9 cellular contexts compared by ENCODE assay signal in genomic region chr21:45011911-45012660, GRCh38.
DNase-seq lines count a peak whose midpoint lies in the region; ATAC-seq and TF ChIP-seq lines count a peak whose summit lies in the region.
"Had no signal": no experiment of that assay in that cellular context is flagged by ENCODE, and none has a peak within 500 bp of the region (broad histone marks: within the 10 kb centered on the region; RNA-seq: fewer than 3 reads in every experiment).

No MANE protein-coding gene starts in this region.

- peak; percentile 97 for DNase-seq in AG08396 (ENCODE audit: low spot score)
- peak; percentile 83 for DNase-seq in HuH-7 (ENCODE audit: low spot score)
- peak; percentile 82 for DNase-seq in ecto neural progenitor cell (ENCODE audit: low spot score)
- DNase-seq in mesothelial cell of epicardium (ENCODE audit: low spot score in 2 of 2, unreplicated experiment in 2 of 2), result peak; percentile 73 to 84
- no peak for DNase-seq in cortex of kidney (lab: John Stamatoyannopoulos, UW)
- no peak for DNase-seq in germinal center (ENCODE audit: low spot score)
- DNase-seq in cerebellum (ENCODE audit: low spot score), result no peak

- H3K9me3 Mint-ChIP-seq in mesothelial cell of epicardium, result no peaks in the 10 kb centered on the region
- H3K9me3 Mint-ChIP-seq: T-helper 1 cell treated with Interleukin-12 subunit alpha and Interleukin-12 subunit beta and Interleukin-4 antibody, amounts not matched to agents 30 μg/mL and 1 μg/mL, for 36 hours had no signal

- no peak overlapping the region for H3K4me3 Mint-ChIP-seq in mesothelial cell of epicardium
- H3K4me3 Mint-ChIP-seq: T-helper 1 cell treated with Interleukin-12 subunit alpha and Interleukin-12 subunit beta and Interleukin-4 antibody, amounts not matched to agents 30 μg/mL and 1 μg/mL, for 36 hours had no signal

- TF ChIP-seq CTCF in mesothelial cell of epicardium (IDR thresholded peaks at IDR 0.05; ENCODE audit: unreplicated experiment), result no peak

- no peaks in the 10 kb centered on the region for H3K27me3 Mint-ChIP-seq in mesothelial cell of epicardium (ENCODE audit: low read depth)

- H3K36me3 Mint-ChIP-seq in mesothelial cell of epicardium, result no peaks in the 10 kb centered on the region

- ATAC-seq in GM18909 (IDR thresholded peaks at IDR 0.05; ENCODE audit: poor library complexity, unreplicated experiment), result no peak

- peaks cover 52% of the 10 kb centered on the region for H3K4me1 Mint-ChIP-seq in mesothelial cell of epicardium

- peak overlapping the region; percentile 99 for H3K27ac Mint-ChIP-seq in mesothelial cell of epicardium
- H3K27ac Mint-ChIP-seq: T-helper 1 cell treated with Interleukin-12 subunit alpha and Interleukin-12 subunit beta and Interleukin-4 antibody, amounts not matched to agents 30 μg/mL and 1 μg/mL, for 36 hours had no signal

Comparison
In these comparisons a context has a peak if more than half of its experiments do, and no peak if none do; other contexts are left out.
1. DNase-seq: peak in AG08396 (single experiment), HuH-7 (single experiment), ecto neural progenitor cell (single experiment) and mesothelial cell of epicardium (2 of 2); none in cortex of kidney (single experiment), germinal center (single experiment) and cerebellum (single experiment).